8 cellular contexts compared by ENCODE assay signal in the genomic region with DNA sequence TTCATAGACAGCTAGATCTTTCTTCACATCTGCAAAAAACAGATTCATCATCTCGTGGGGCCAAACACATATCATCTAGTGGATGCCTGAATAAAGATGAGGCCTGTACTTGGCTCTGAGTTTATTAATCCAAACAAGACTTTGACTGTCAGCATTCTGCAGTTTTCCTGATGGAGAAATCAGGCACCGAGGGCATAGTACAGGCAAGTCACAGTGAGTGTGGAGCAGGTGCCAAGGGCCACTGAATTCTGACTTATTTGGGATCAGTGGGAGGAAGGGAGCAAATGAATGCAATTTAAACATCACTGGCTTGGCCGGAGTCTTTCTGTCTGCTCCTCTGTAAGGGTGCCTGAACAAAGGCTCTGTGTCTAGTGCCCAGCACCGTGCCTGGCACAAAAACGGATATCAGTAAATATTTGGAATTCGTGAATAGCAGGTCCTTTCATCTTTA. TPM values are rescaled to one million over a fixed set of nuclear protein-coding genes. Genes with fewer than 3 reads are reported as not detected.
DNase-seq lines count a peak whose midpoint lies in the region; ATAC-seq and TF ChIP-seq lines count a peak whose summit lies in the region.

No MANE protein-coding gene starts in this region.

- peaks cover 55% of the 10 kb centered on the region for H3K79me2 ChIP-seq in PC-9 (ENCODE audit: low read depth)

- peaks cover 45% of the 10 kb centered on the region for H4K20me1 ChIP-seq in PC-9 (ENCODE audit: insufficient read depth)

- H3K27ac ChIP-seq in CD8-positive, alpha-beta memory T cell (ENCODE audit: low read depth, low read length), result peak overlapping the region; percentile 92
- H3K27ac ChIP-seq in PC-9, result no peak overlapping the region
- H3K27ac ChIP-seq in neutrophil, result peak overlapping the region; percentile 91

- peaks cover 52 to 58% (median 53%) of the 10 kb centered on the region in 3 donors for H3K4me1 Mint-ChIP-seq in CD8-positive, alpha-beta memory T cell

- H3K4me3 Mint-ChIP-seq in CD8-positive, alpha-beta memory T cell, result peak overlapping the region; percentile 87 to 99 (median 97)

- POLR2A ChIA-PET in CD8-positive, alpha-beta memory T cell (lab: Charles Lee), result no interaction called here
- POLR2A ChIA-PET in PC-9 (lab: Charles Lee; ENCODE audit: unreplicated experiment), result interaction anchor here (0.6 kb wide), 2 partner anchors 148 to 507 kb away, joined by 4 to 16 read pairs; no protein-coding TSS in a partner anchor

- intact Hi-C loops in PC-9 (cut with micrococcal nuclease; ENCODE audit: unreplicated experiment), result loop anchor here (10.0 kb wide), 1 partner anchor 233 kb away; no protein-coding TSS in a partner anchor

- ATAC-seq in esophagus mucosa, result no peak
- ATAC-seq in HG03196 (IDR thresholded peaks at IDR 0.05; ENCODE audit: unreplicated experiment), result no peak
- no peak for ATAC-seq in HG03135 (IDR thresholded peaks at IDR 0.05; ENCODE audit: unreplicated experiment)
- ATAC-seq in HG02852 (IDR thresholded peaks at IDR 0.05; ENCODE audit: unreplicated experiment), result no peak

- CTCF ChIA-PET in CD8-positive, alpha-beta memory T cell (lab: Charles Lee), result interaction anchor here (1.4 to 3.1 kb wide), 2 partner anchors 9 to 102 kb away, joined by 4 to 12 read pairs; partner anchors contain the start of gene MMP15
- CTCF ChIA-PET in PC-9 (lab: Charles Lee), result interaction anchor here (0.6 kb wide), 1 partner anchor 188 kb away, joined by 5 read pairs; no protein-coding TSS in a partner anchor

- BruUV-seq in PC-9 (replicated peaks; lab: Mats Ljungman, UMichigan), result TSS peak; percentile 46

- no peak for TF ChIP-seq CTCF in PC-9 (conservative IDR thresholded peaks at IDR 0.05)
- TF ChIP-seq CTCF in epithelial cell of proximal tubule (conservative IDR thresholded peaks at IDR 0.05; ENCODE audit: low read depth, low read length), result no peak
- no peak for TF ChIP-seq CTCF in neutrophil (IDR thresholded peaks at IDR 0.05)

- H3F3A ChIP-seq in PC-9 (ENCODE audit: insufficient read depth, low read depth), result peaks cover 10% of the 10 kb centered on the region; the same call in 1 of the 2 replicates

- H3K27me3 ChIP-seq in CD8-positive, alpha-beta memory T cell (ENCODE audit: insufficient read depth, low read length, poor library complexity, severe bottlenecking), result no peaks in the 10 kb centered on the region
- H3K27me3 ChIP-seq in PC-9 (ENCODE audit: insufficient read depth, low read depth), result no peaks in the 10 kb centered on the region
- no peaks in the 10 kb centered on the region for H3K27me3 ChIP-seq in neutrophil

- peaks cover 0 to 10% (median 0%) of the 10 kb centered on the region in 3 donors for H3K36me3 Mint-ChIP-seq in CD8-positive, alpha-beta memory T cell

- no peaks in the 10 kb centered on the region for H3K36me3 ChIP-seq in CD8-positive, alpha-beta memory T cell (ENCODE audit: insufficient read depth, low read length)
- H3K36me3 ChIP-seq in PC-9 (ENCODE audit: low read depth) (no peaks in the 10 kb centered on the region), neutrophil (no peaks in the 10 kb centered on the region)

- no peaks in the 10 kb centered on the region for H3K9me3 Mint-ChIP-seq in CD8-positive, alpha-beta memory T cell

- no peaks in the 10 kb centered on the region for H3K9me2 ChIP-seq in PC-9 (ENCODE audit: insufficient read depth)

- no peak for DNase-seq in CD8-positive, alpha-beta memory T cell
- no peak for DNase-seq in PC-9
- DNase-seq in epithelial cell of proximal tubule (ENCODE audit: low read depth), result no peak

- peaks cover 34% of the 10 kb centered on the region for H3K4me1 ChIP-seq in CD8-positive, alpha-beta memory T cell (ENCODE audit: insufficient read depth, low read length)
- H3K4me1 ChIP-seq in PC-9 (replicated peaks; ENCODE audit: insufficient read depth), result peaks cover 35% of the 10 kb centered on the region
- peaks cover 19 to 29% of the 10 kb centered on the region in 2 experiments for H3K4me1 ChIP-seq in neutrophil (ENCODE audit: control insufficient read depth in 1 of 2, insufficient read depth in 1 of 2, low read depth in 1 of 2, low read length in 1 of 2)

- no peak overlapping the region for H2AFZ ChIP-seq in PC-9

- peak overlapping the region; percentile 100 for H3K4me2 ChIP-seq in PC-9

- H3K9me3 ChIP-seq in CD8-positive, alpha-beta memory T cell (ENCODE audit: low read length), result no peaks in the 10 kb centered on the region
- H3K9me3 ChIP-seq in PC-9 (ENCODE audit: insufficient read depth, low read depth) (no peaks in the 10 kb centered on the region), neutrophil (no peaks in the 10 kb centered on the region)

- peak overlapping the region; percentile 59 for H3K4me3 ChIP-seq in CD8-positive, alpha-beta memory T cell (ENCODE audit: low read length)
- H3K4me3 ChIP-seq in PC-9 (peak overlapping the region; percentile 88), epithelial cell of proximal tubule (ENCODE audit: low read depth, low read length) (peak overlapping the region; percentile 98), neutrophil (ENCODE audit: low read depth in 1 of 2, low read length in 1 of 2) (peak overlapping the region; percentile 84 to 97)

- peak overlapping the region; percentile 74 to 99 (median 94) for H3K27ac Mint-ChIP-seq in CD8-positive, alpha-beta memory T cell

- H3K27me3 Mint-ChIP-seq in CD8-positive, alpha-beta memory T cell, result peaks cover 0 to 4% of the 10 kb centered on the region in 2 donors

RNA-seq across cellular contexts. Expression of gene CFAP20, which starts 1.0 kb away (rescaled TPM):
- 10 to 100 TPM; 56.7 to 57.2 TPM for total RNA-seq in CD8-positive, alpha-beta memory T cell
- polyA plus RNA-seq in CD8-positive, alpha-beta memory T cell, result 36.5 TPM
- total RNA-seq in PC-9 (2021), result 35.9 and 49.6 TPM in 2 replicates
- total RNA-seq in epithelial cell of proximal tubule, result 38.6 and 63.2 TPM in 2 replicates
- 15.8 TPM for total RNA-seq in esophagus mucosa
